8 cellular contexts compared by ENCODE assay signal in the genomic region with DNA sequence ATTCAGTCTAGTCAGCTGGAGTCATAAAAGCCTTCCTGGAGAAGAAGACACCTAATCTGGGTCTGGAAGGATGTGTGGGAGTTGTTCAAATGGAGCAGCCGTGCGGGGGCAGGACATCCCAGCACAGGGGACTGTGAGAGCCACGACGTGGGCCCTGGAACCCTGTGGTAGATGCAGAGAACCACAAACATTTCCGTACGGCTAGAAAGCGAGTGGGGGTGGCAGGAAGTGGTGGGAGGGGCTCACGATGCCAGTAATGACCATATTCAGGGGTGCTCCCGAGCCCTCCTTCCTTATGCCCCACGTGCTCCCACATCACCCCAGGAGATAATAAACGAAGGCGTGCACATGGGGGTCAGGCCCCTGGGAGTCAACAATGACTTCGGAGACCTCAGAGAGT. TPM values are rescaled to one million over a fixed set of nuclear protein-coding genes. Genes with fewer than 3 reads are reported as not detected.
DNase-seq lines count a peak whose midpoint lies in the region; ATAC-seq and TF ChIP-seq lines count a peak whose summit lies in the region.

No MANE protein-coding gene starts in this region.

- H3K36me3 ChIP-seq in GM06990 (ENCODE audit: control insufficient read depth, insufficient read depth, low read length) = no peaks in the 10 kb centered on the region

- no peaks in the 10 kb centered on the region; the same call in 1 of the 2 replicates for H3K27me3 ChIP-seq in GM06990 (replicated peaks; ENCODE audit: control insufficient read depth, insufficient read depth, low read length)

- H3K27me3 Mint-ChIP-seq in naive B cell = peaks cover 5 to 34% (median 25%) of the 10 kb centered on the region in 3 donors
- no peaks in the 10 kb centered on the region for H3K27me3 Mint-ChIP-seq in stimulated activated naive CD8-positive, alpha-beta T cell treated with anti-CD3 and anti-CD28 coated beads, Interleukin-15, Interleukin-2, amounts not matched to agents 100 ng/mL and 50 ng/mL, for 24 hours

- H3K4me1 Mint-ChIP-seq in naive B cell = peaks cover 13 to 17% (median 14%) of the 10 kb centered on the region in 3 donors
- H3K4me1 Mint-ChIP-seq in stimulated activated naive CD8-positive, alpha-beta T cell treated with anti-CD3 and anti-CD28 coated beads, Interleukin-15, Interleukin-2, amounts not matched to agents 100 ng/mL and 50 ng/mL, for 24 hours (ENCODE audit: low read depth) = peaks cover 99% of the 10 kb centered on the region

- no peak overlapping the region for H3K4me3 ChIP-seq in GM06990 (replicated peaks; ENCODE audit: low read depth, low read length)

- no peak for ATAC-seq in naive B cell (ENCODE audit: low read depth in 2 of 2)
- no peak for ATAC-seq in GM21423 (IDR thresholded peaks at IDR 0.05; ENCODE audit: unreplicated experiment)
- ATAC-seq in GM18858 (IDR thresholded peaks at IDR 0.05; ENCODE audit: unreplicated experiment) = no peak

- H3K27ac Mint-ChIP-seq in naive B cell = peak overlapping the region in 1 of 6 donors; percentile 32
- peak overlapping the region; percentile 96 for H3K27ac Mint-ChIP-seq in stimulated activated naive CD8-positive, alpha-beta T cell treated with anti-CD3 and anti-CD28 coated beads, Interleukin-15, Interleukin-2, amounts not matched to agents 100 ng/mL and 50 ng/mL, for 24 hours

- no peaks in the 10 kb centered on the region for H3K36me3 Mint-ChIP-seq in naive B cell
- peaks cover 17% of the 10 kb centered on the region for H3K36me3 Mint-ChIP-seq in stimulated activated naive CD8-positive, alpha-beta T cell treated with anti-CD3 and anti-CD28 coated beads, Interleukin-15, Interleukin-2, amounts not matched to agents 100 ng/mL and 50 ng/mL, for 24 hours (ENCODE audit: low read depth)

- peak; percentile 59 for DNase-seq in GM06990 (ENCODE audit: extremely low read depth, insufficient read length)
- peak; percentile 73 for DNase-seq in MV-4-11 (lab: John Stamatoyannopoulos, UW)
- DNase-seq in activated effector memory CD4-positive, alpha-beta T cell treated with Interleukin-2 at 50 U/mL for 16 hours = peak; percentile 67
- no peak for DNase-seq in naive B cell
- no peak for DNase-seq in retina

- H3K4me3 Mint-ChIP-seq in naive B cell = peak overlapping the region in 6 of 8 donors; percentile 9 to 67 (median 48)
- H3K4me3 Mint-ChIP-seq in stimulated activated naive CD8-positive, alpha-beta T cell treated with anti-CD3 and anti-CD28 coated beads, Interleukin-15, Interleukin-2, amounts not matched to agents 100 ng/mL and 50 ng/mL, for 24 hours = peak overlapping the region; percentile 89

- TF ChIP-seq CTCF in GM06990 (IDR thresholded peaks at IDR 0.05; ENCODE audit: insufficient read depth, low read length, poor library complexity, severe bottlenecking) = no peak

- peaks cover 0 to 4% (median 0%) of the 10 kb centered on the region in 7 donors for H3K9me3 Mint-ChIP-seq in naive B cell
- H3K9me3 Mint-ChIP-seq in stimulated activated naive CD8-positive, alpha-beta T cell treated with anti-CD3 and anti-CD28 coated beads, Interleukin-15, Interleukin-2, amounts not matched to agents 100 ng/mL and 50 ng/mL, for 24 hours = no peaks in the 10 kb centered on the region

RNA-seq across cellular contexts. Expression of gene COL6A3, which starts 21.0 kb away (rescaled TPM):
- not detected for polyA plus RNA-seq in naive B cell (ENCODE audit: low read depth in 6 of 6)

RNA-seq across cellular contexts. Expression of gene MLPH, which starts 52.1 kb away (rescaled TPM):
- not detected for polyA plus RNA-seq in naive B cell (ENCODE audit: low read depth in 6 of 6)

Comparison
In these comparisons a context has a peak if more than half of its experiments do, and no peak if none do; other contexts are left out.
1. DNase-seq: peak in GM06990 (single experiment), MV-4-11 (single experiment) and activated effector memory CD4-positive, alpha-beta T cell treated with Interleukin-2 at 50 U/mL for 16 hours (single experiment); none in naive B cell (single experiment) and retina (single experiment).